12 cellular contexts compared by ENCODE assay signal in genomic region chr20:63027425-63028389, GRCh38. TPM values are rescaled to one million over a fixed set of nuclear protein-coding genes. Genes with fewer than 3 reads are reported as not detected.
DNase-seq lines count a peak whose midpoint lies in the region; ATAC-seq and TF ChIP-seq lines count a peak whose summit lies in the region.
"Had no signal": no experiment of that assay in that cellular context is flagged by ENCODE, and none has a peak within 500 bp of the region (broad histone marks: within the 10 kb centered on the region; RNA-seq: fewer than 3 reads in every experiment).

No MANE protein-coding gene starts in this region.

- TF ChIP-seq CTCF in GM13977 (IDR thresholded peaks at IDR 0.05; ENCODE audit: extremely low read depth, insufficient read depth, missing control alignments) (peak; percentile 14), upper lobe of left lung (IDR thresholded peaks at IDR 0.05) (no peak)

- TF ChIP-seq EP300 in upper lobe of left lung (IDR thresholded peaks at IDR 0.05): no peak

- no peak overlapping the region for H3K4ac ChIP-seq in mesendoderm (ENCODE audit: low read depth, low read length)

- H2BK15ac ChIP-seq in mesendoderm (replicated peaks; ENCODE audit: low read depth): no peak overlapping the region

- H2BK5ac ChIP-seq in mesendoderm (ENCODE audit: low read length): no peak overlapping the region

- no peak overlapping the region for H2BK120ac ChIP-seq in mesendoderm (ENCODE audit: low read depth, low read length)

- WGBS in mesendoderm (ENCODE audit: extremely low coverage, insufficient coverage, low lambda C conversion rate): no CpG with 5 or more reads among the region's 41 CpGs
- WGBS in upper lobe of left lung, 2 donors: 20 to 27% methylated on average over 16 to 29 of the region's 41 CpGs

- no peak overlapping the region for H3K4me3 ChIP-seq in mesendoderm (ENCODE audit: low read length)
- no peak overlapping the region for H3K4me3 ChIP-seq in upper lobe of left lung
- H3K4me3 ChIP-seq: skin epidermis, transverse colon had no signal

- DNase-seq in DMS153 (lab: John Stamatoyannopoulos, UW): peak; percentile 10
- no peak for DNase-seq in DMS153 treated with DMSO at 0.1 percent for 48 hours (lab: John Stamatoyannopoulos, UW; ENCODE audit: unreplicated experiment)
- DNase-seq in GM13977 (ENCODE audit: low spot score): peak; percentile 76
- DNase-seq in SK-MEL-5 (ENCODE audit: low read depth, low spot score): peak; percentile 62
- DNase-seq in mesendoderm: peak; percentile 37
- DNase-seq in activated CD8-positive, alpha-beta memory T cell treated with anti-CD3 and anti-CD28 coated beads for 24 hours: no peak
- no peak for DNase-seq in upper lobe of left lung
- DNase-seq: activated B cell treated with CpG ODN at 0.5 μM for 24 hours, transverse colon had no signal

- peak overlapping the region; percentile 54 for H3K4me2 ChIP-seq in mesendoderm (ENCODE audit: low read length)

- H3K79me2 ChIP-seq in mesendoderm (ENCODE audit: control insufficient read depth, insufficient read depth, low read length): no peaks in the 10 kb centered on the region

- no peaks in the 10 kb centered on the region for H3K9me3 ChIP-seq in upper lobe of left lung
- H3K9me3 ChIP-seq: transverse colon had no signal

- H3K4me1 ChIP-seq in mesendoderm (ENCODE audit: control insufficient read depth, low read depth, low read length): no peaks in the 10 kb centered on the region
- peaks cover 0 to 9% (median 3%) of the 10 kb centered on the region in 4 donors for H3K4me1 ChIP-seq in upper lobe of left lung
- H3K4me1 ChIP-seq: transverse colon had no signal

- H2AK5ac ChIP-seq in mesendoderm (ENCODE audit: low read length): no peak overlapping the region

- H4K5ac ChIP-seq in mesendoderm (ENCODE audit: low read length): no peak overlapping the region

- H3K56ac ChIP-seq in mesendoderm (ENCODE audit: low read length): peak overlapping the region; percentile 25

- H4K8ac ChIP-seq in mesendoderm (ENCODE audit: low read depth, low read length): no peak overlapping the region

- H3K36me3 ChIP-seq in mesendoderm (ENCODE audit: control insufficient read depth, insufficient read depth, low read length): no peaks in the 10 kb centered on the region
- no peaks in the 10 kb centered on the region for H3K36me3 ChIP-seq in upper lobe of left lung
- H3K36me3 ChIP-seq: transverse colon had no signal

- no peak overlapping the region for H3K18ac ChIP-seq in mesendoderm (ENCODE audit: low read length)

- in situ Hi-C loops in GM13977 (cut with MboI; ENCODE audit: low pct_unique_long_range_greater_than_20kb, low sequenced_read_pairs, unreplicated experiment) (no loop called here), SK-MEL-5 (cut with HindIII; ENCODE audit: low pct_unique_long_range_greater_than_20kb, low sequenced_read_pairs) (no loop called here)

- no peak overlapping the region for H3K9ac ChIP-seq in mesendoderm (ENCODE audit: low read length)

- ATAC-seq in upper lobe of left lung (ENCODE audit: low FRiP score in 2 of 2): no peak
- ATAC-seq in GM21528 (IDR thresholded peaks at IDR 0.05; ENCODE audit: low FRiP score, unreplicated experiment): no peak

- H3K27me3 ChIP-seq in mesendoderm (ENCODE audit: insufficient read depth, low read length, poor library complexity) (no peaks in the 10 kb centered on the region), upper lobe of left lung (peaks cover 2 to 26% (median 14%) of the 10 kb centered on the region in 4 donors)

- H3K23ac ChIP-seq in mesendoderm (ENCODE audit: low read length): no peak overlapping the region

- H3K79me1 ChIP-seq in mesendoderm (ENCODE audit: low read length): no peaks in the 10 kb centered on the region

- no peak overlapping the region for H3K27ac ChIP-seq in mesendoderm (ENCODE audit: low read depth, low read length)
- H3K27ac ChIP-seq in upper lobe of left lung: no peak overlapping the region
- H3K27ac ChIP-seq: skin epidermis, transverse colon had no signal

- no peak for TF ChIP-seq POLR2A in upper lobe of left lung (IDR thresholded peaks at IDR 0.05)

RNA-seq across cellular contexts. Expression of gene BHLHE23, which starts 20.9 kb away (rescaled TPM):
- not detected in 2 replicates for total RNA-seq in SK-MEL-5 (2014; rRNA removed; shearing (Covaris generic))
- polyA plus RNA-seq in SK-MEL-5 (2015; cell fraction: cytosol; rRNA removed): not detected in 2 replicates
- not detected in 2 replicates for polyA plus RNA-seq in SK-MEL-5 (2015; cell fraction: nucleus; rRNA removed)
- polyA plus RNA-seq in mesendoderm (2013, experiment 1 of 2): not detected
- not detected for polyA plus RNA-seq in mesendoderm (2013, experiment 2 of 2)
- not detected for total RNA-seq in upper lobe of left lung
- total RNA-seq: activated B cell treated with CpG ODN at 0.5 μM for 24 hours, bronchial epithelial cell, transverse colon had no signal

Comparison
In these comparisons a context has a peak if more than half of its experiments do, and no peak if none do; other contexts are left out.
1. DNase-seq: peak in DMS153 (single experiment), GM13977 (single experiment), SK-MEL-5 (single experiment) and mesendoderm (single experiment); none in DMS153 treated with DMSO at 0.1 percent for 48 hours (single experiment), activated CD8-positive, alpha-beta memory T cell treated with anti-CD3 and anti-CD28 coated beads for 24 hours (single experiment) and upper lobe of left lung (0 of 2).